In the genomic region with DNA sequence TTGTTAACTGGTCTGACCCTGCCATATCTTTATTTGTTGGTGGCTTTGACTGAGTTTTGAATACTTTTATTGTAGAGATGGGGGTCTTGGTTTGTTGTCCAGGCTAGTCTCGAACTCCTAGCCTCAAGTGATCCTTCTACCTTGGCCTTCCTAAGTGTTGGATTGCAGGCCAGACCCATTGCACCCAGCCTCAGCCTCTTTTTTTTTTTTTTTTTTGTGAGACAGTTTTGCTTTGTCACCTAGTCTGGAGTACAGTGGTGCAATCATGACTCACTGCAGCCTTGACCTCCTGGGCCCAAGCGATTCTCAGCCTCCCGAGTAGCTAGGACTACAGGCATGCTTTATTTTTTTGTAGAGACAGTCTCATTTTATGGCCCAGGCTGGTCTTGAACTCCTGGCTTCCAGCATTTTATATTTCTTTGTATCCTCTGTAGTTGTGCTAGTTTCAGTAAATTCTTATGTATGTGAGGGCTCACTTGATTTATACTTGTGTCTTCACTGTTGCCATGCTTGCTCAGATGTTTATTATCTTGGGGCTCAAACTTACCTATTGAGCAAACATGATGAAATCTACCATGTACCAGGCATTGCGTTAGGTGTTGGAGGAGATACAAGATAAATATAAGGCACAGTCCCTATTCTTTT, we compare ENCODE assay signal across 1 cellular context.
TF ChIP-seq lines count a peak whose summit lies in the region.

No MANE protein-coding gene starts in this region.

TF ChIP-seq in K562, 482 proteins besides CTCF, POLR2A, EP300 and RAD21 (continued from another document and continues in another):
- TF ChIP-seq, protein P1, sequence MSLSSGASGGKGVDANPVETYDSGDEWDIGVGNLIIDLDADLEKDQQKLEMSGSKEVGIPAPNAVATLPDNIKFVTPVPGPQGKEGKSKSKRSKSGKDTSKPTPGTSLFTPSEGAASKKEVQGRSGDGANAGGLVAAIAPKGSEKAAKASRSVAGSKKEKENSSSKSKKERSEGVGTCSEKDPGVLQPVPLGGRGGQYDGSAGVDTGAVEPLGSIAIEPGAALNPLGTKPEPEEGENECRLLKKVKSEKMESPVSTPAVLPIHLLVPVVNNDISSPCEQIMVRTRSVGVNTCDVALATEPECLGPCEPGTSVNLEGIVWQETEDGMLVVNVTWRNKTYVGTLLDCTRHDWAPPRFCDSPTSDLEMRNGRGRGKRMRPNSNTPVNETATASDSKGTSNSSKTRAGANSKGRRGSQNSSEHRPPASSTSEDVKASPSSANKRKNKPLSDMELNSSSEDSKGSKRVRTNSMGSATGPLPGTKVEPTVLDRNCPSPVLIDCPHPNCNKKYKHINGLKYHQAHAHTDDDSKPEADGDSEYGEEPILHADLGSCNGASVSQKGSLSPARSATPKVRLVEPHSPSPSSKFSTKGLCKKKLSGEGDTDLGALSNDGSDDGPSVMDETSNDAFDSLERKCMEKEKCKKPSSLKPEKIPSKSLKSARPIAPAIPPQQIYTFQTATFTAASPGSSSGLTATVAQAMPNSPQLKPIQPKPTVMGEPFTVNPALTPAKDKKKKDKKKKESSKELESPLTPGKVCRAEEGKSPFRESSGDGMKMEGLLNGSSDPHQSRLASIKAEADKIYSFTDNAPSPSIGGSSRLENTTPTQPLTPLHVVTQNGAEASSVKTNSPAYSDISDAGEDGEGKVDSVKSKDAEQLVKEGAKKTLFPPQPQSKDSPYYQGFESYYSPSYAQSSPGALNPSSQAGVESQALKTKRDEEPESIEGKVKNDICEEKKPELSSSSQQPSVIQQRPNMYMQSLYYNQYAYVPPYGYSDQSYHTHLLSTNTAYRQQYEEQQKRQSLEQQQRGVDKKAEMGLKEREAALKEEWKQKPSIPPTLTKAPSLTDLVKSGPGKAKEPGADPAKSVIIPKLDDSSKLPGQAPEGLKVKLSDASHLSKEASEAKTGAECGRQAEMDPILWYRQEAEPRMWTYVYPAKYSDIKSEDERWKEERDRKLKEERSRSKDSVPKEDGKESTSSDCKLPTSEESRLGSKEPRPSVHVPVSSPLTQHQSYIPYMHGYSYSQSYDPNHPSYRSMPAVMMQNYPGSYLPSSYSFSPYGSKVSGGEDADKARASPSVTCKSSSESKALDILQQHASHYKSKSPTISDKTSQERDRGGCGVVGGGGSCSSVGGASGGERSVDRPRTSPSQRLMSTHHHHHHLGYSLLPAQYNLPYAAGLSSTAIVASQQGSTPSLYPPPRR (CRISPR knock-in tag; IDR thresholded peaks at IDR 0.05; ENCODE audit: borderline replicate concordance) = peak; percentile 72; the same call in 1 of the 2 replicates
- TF ChIP-seq FOXP1 (CRISPR knock-in tag; IDR thresholded peaks at IDR 0.05) = no peak
- TF ChIP-seq MBD2 (IDR thresholded peaks at IDR 0.05; ENCODE audit: borderline replicate concordance, low read depth) = no peak
- no peak for TF ChIP-seq MTF1 (CRISPR knock-in tag; IDR thresholded peaks at IDR 0.05; ENCODE audit: borderline replicate concordance)
- peak; percentile 96 for TF ChIP-seq SMARCC2 (IDR thresholded peaks at IDR 0.05; ENCODE audit: low read depth)
- TF ChIP-seq KLF16 (IDR thresholded peaks at IDR 0.05) = 0 out of 2 replicates have a peak, but pooled peaks have one; percentile 6
- TF ChIP-seq PRPF4 (IDR thresholded peaks at IDR 0.05; ENCODE audit: insufficient read depth, low read depth, low read length, poor library complexity, severe bottlenecking) = no peak
- peak; percentile 68 for TF ChIP-seq FOS (IDR thresholded peaks at IDR 0.05; ENCODE audit: extremely low read depth, insufficient read length)
- no peak for TF ChIP-seq PPARD (CRISPR knock-in tag; IDR thresholded peaks at IDR 0.05)
- no peak for TF ChIP-seq FOXA3 (CRISPR knock-in tag; conservative IDR thresholded peaks at IDR 0.05 in 1 of 2, IDR thresholded peaks at IDR 0.05 in 1 of 2)
- TF ChIP-seq ZBTB17 (CRISPR knock-in tag; IDR thresholded peaks at IDR 0.05) = no peak
- TF ChIP-seq EP400 (IDR thresholded peaks at IDR 0.05) = peak; percentile 76
- TF ChIP-seq ZNF184 (CRISPR knock-in tag; IDR thresholded peaks at IDR 0.05) = no peak
- no peak for TF ChIP-seq KLF1 (tag; IDR thresholded peaks at IDR 0.05)
- no peak for TF ChIP-seq SETDB1 (IDR thresholded peaks at IDR 0.05; ENCODE audit: low read length)
- no peak for TF ChIP-seq ZNF324 (CRISPR knock-in tag; IDR thresholded peaks at IDR 0.05)
- no peak for TF ChIP-seq IFI16 (CRISPR knock-in tag; IDR thresholded peaks at IDR 0.05)
- TF ChIP-seq ETV5 (CRISPR knock-in tag; IDR thresholded peaks at IDR 0.05; ENCODE audit: low read depth) = no peak
- TF ChIP-seq CREBBP (IDR thresholded peaks at IDR 0.05; ENCODE audit: low read depth, low read length) = no peak
- peak; percentile 34 for TF ChIP-seq TAF1 (IDR thresholded peaks at IDR 0.05; ENCODE audit: control insufficient read depth, extremely low read depth, insufficient read depth, low read length, severe bottlenecking)
- TF ChIP-seq SIN3B (IDR thresholded peaks at IDR 0.05; ENCODE audit: low read depth) = no peak
- TF ChIP-seq, protein P2, sequence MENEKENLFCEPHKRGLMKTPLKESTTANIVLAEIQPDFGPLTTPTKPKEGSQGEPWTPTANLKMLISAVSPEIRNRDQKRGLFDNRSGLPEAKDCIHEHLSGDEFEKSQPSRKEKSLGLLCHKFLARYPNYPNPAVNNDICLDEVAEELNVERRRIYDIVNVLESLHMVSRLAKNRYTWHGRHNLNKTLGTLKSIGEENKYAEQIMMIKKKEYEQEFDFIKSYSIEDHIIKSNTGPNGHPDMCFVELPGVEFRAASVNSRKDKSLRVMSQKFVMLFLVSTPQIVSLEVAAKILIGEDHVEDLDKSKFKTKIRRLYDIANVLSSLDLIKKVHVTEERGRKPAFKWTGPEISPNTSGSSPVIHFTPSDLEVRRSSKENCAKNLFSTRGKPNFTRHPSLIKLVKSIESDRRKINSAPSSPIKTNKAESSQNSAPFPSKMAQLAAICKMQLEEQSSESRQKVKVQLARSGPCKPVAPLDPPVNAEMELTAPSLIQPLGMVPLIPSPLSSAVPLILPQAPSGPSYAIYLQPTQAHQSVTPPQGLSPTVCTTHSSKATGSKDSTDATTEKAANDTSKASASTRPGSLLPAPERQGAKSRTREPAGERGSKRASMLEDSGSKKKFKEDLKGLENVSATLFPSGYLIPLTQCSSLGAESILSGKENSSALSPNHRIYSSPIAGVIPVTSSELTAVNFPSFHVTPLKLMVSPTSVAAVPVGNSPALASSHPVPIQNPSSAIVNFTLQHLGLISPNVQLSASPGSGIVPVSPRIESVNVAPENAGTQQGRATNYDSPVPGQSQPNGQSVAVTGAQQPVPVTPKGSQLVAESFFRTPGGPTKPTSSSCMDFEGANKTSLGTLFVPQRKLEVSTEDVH (IDR thresholded peaks at IDR 0.05; ENCODE audit: low read depth, partially characterized antibody) = peak; percentile 70
- TF ChIP-seq PTRF (tag; IDR thresholded peaks at IDR 0.05) = no peak
- no peak for TF ChIP-seq POLR2B (IDR thresholded peaks at IDR 0.05; ENCODE audit: low read depth, partially characterized antibody)
- no peak for TF ChIP-seq PHTF2 (CRISPR knock-in tag; IDR thresholded peaks at IDR 0.05)
- no peak for TF ChIP-seq TBP (optimal IDR thresholded peaks at IDR 0.05; ENCODE audit: low read depth, low read length)
- no peak for TF ChIP-seq PCBP1 (IDR thresholded peaks at IDR 0.05; ENCODE audit: low read depth, low read length, poor library complexity, severe bottlenecking)
- no peak for TF ChIP-seq GTF2F1 (IDR thresholded peaks at IDR 0.05; ENCODE audit: low read depth, low read length)
- TF ChIP-seq ZNF239 (CRISPR knock-in tag; IDR thresholded peaks at IDR 0.05) = no peak
- TF ChIP-seq, protein P3, sequence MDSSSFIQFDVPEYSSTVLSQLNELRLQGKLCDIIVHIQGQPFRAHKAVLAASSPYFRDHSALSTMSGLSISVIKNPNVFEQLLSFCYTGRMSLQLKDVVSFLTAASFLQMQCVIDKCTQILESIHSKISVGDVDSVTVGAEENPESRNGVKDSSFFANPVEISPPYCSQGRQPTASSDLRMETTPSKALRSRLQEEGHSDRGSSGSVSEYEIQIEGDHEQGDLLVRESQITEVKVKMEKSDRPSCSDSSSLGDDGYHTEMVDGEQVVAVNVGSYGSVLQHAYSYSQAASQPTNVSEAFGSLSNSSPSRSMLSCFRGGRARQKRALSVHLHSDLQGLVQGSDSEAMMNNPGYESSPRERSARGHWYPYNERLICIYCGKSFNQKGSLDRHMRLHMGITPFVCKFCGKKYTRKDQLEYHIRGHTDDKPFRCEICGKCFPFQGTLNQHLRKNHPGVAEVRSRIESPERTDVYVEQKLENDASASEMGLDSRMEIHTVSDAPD (CRISPR knock-in tag; IDR thresholded peaks at IDR 0.05) = no peak
- TF ChIP-seq CHD4 (IDR thresholded peaks at IDR 0.05; ENCODE audit: insufficient read depth, insufficient replicate concordance, low read depth, low read length, poor library complexity, severe bottlenecking) = no peak
- TF ChIP-seq, protein P4, sequence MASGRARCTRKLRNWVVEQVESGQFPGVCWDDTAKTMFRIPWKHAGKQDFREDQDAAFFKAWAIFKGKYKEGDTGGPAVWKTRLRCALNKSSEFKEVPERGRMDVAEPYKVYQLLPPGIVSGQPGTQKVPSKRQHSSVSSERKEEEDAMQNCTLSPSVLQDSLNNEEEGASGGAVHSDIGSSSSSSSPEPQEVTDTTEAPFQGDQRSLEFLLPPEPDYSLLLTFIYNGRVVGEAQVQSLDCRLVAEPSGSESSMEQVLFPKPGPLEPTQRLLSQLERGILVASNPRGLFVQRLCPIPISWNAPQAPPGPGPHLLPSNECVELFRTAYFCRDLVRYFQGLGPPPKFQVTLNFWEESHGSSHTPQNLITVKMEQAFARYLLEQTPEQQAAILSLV (tag; IDR thresholded peaks at IDR 0.05) = peak; percentile 6; the same call in 1 of the 2 replicates
- no peak for TF ChIP-seq HEY1 (CRISPR knock-in tag; IDR thresholded peaks at IDR 0.05; ENCODE audit: borderline replicate concordance)
- TF ChIP-seq ZNF551 (CRISPR knock-in tag; IDR thresholded peaks at IDR 0.05) = no peak
- peak; percentile 89 for TF ChIP-seq HDAC2 (IDR thresholded peaks at IDR 0.05)
- TF ChIP-seq, protein P5, sequence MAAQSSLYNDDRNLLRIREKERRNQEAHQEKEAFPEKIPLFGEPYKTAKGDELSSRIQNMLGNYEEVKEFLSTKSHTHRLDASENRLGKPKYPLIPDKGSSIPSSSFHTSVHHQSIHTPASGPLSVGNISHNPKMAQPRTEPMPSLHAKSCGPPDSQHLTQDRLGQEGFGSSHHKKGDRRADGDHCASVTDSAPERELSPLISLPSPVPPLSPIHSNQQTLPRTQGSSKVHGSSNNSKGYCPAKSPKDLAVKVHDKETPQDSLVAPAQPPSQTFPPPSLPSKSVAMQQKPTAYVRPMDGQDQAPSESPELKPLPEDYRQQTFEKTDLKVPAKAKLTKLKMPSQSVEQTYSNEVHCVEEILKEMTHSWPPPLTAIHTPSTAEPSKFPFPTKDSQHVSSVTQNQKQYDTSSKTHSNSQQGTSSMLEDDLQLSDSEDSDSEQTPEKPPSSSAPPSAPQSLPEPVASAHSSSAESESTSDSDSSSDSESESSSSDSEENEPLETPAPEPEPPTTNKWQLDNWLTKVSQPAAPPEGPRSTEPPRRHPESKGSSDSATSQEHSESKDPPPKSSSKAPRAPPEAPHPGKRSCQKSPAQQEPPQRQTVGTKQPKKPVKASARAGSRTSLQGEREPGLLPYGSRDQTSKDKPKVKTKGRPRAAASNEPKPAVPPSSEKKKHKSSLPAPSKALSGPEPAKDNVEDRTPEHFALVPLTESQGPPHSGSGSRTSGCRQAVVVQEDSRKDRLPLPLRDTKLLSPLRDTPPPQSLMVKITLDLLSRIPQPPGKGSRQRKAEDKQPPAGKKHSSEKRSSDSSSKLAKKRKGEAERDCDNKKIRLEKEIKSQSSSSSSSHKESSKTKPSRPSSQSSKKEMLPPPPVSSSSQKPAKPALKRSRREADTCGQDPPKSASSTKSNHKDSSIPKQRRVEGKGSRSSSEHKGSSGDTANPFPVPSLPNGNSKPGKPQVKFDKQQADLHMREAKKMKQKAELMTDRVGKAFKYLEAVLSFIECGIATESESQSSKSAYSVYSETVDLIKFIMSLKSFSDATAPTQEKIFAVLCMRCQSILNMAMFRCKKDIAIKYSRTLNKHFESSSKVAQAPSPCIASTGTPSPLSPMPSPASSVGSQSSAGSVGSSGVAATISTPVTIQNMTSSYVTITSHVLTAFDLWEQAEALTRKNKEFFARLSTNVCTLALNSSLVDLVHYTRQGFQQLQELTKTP (IDR thresholded peaks at IDR 0.05; ENCODE audit: low read depth in 1 of 2, partially characterized antibody in 2 of 2) = peak; percentile 64 to 67
- TF ChIP-seq CXXC5 (CRISPR knock-in tag; IDR thresholded peaks at IDR 0.05) = peak; percentile 43; the same call in 1 of the 2 replicates
- TF ChIP-seq, protein P6, sequence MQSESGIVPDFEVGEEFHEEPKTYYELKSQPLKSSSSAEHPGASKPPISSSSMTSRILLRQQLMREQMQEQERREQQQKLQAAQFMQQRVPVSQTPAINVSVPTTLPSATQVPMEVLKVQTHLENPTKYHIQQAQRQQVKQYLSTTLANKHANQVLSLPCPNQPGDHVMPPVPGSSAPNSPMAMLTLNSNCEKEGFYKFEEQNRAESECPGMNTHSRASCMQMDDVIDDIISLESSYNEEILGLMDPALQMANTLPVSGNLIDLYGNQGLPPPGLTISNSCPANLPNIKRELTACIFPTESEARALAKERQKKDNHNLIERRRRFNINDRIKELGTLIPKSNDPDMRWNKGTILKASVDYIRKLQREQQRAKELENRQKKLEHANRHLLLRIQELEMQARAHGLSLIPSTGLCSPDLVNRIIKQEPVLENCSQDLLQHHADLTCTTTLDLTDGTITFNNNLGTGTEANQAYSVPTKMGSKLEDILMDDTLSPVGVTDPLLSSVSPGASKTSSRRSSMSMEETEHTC (IDR thresholded peaks at IDR 0.05) = no peak
- TF ChIP-seq FOXM1 (IDR thresholded peaks at IDR 0.05; ENCODE audit: low read depth) = peak; percentile 28; the same call in 1 of the 2 replicates
- TF ChIP-seq FOXM1 (CRISPR knock-in tag; IDR thresholded peaks at IDR 0.05; ENCODE audit: low read depth) = no peak
- TF ChIP-seq DMBX1 (CRISPR knock-in tag; IDR thresholded peaks at IDR 0.05; ENCODE audit: borderline replicate concordance) = no peak
- TF ChIP-seq, protein P7, sequence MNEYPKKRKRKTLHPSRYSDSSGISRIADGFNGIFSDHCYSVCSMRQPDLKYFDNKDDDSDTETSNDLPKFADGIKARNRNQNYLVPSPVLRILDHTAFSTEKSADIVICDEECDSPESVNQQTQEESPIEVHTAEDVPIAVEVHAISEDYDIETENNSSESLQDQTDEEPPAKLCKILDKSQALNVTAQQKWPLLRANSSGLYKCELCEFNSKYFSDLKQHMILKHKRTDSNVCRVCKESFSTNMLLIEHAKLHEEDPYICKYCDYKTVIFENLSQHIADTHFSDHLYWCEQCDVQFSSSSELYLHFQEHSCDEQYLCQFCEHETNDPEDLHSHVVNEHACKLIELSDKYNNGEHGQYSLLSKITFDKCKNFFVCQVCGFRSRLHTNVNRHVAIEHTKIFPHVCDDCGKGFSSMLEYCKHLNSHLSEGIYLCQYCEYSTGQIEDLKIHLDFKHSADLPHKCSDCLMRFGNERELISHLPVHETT (CRISPR knock-in tag; conservative IDR thresholded peaks at IDR 0.05 in 1 of 2, IDR thresholded peaks at IDR 0.05 in 1 of 2) = no peak
- TF ChIP-seq, protein P8, sequence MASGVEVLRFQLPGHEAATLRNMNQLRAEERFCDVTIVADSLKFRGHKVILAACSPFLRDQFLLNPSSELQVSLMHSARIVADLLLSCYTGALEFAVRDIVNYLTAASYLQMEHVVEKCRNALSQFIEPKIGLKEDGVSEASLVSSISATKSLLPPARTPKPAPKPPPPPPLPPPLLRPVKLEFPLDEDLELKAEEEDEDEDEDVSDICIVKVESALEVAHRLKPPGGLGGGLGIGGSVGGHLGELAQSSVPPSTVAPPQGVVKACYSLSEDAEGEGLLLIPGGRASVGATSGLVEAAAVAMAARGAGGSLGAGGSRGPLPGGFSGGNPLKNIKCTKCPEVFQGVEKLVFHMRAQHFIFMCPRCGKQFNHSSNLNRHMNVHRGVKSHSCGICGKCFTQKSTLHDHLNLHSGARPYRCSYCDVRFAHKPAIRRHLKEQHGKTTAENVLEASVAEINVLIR (CRISPR knock-in tag; IDR thresholded peaks at IDR 0.05) = no peak
- TF ChIP-seq EZH2 (IDR thresholded peaks at IDR 0.05; ENCODE audit: borderline replicate concordance, low read depth, low read length) = no peak
